Comparison of ENCODE assay signal across 2 cellular contexts in the genomic region with DNA sequence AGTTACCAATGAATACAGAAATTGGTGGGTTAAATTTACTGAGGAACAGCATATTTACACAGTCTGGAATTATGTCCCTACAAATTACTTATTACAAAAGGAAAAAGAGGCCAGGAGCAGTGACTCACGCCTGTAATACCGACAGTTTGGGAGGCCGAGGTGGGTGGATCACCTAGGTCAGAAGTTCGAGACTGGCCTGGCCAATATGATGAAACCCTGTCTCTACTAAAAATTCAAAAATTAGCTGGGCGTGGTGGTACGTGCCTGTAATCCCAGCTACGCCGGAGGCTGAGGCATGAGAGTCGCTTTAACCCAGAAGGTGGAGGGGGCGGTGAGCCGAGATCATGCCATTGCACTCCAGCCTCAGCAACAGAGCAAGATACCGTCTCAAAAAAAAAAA.
TF ChIP-seq lines count a peak whose summit lies in the region.

No MANE protein-coding gene starts in this region.

TF ChIP-seq in SK-N-SH treated with all-trans-retinoic acid at 6 μM for 48 hours, 23 proteins besides CTCF, POLR2A, EP300 and RAD21 (continued from another document):
- TF ChIP-seq, protein P1, sequence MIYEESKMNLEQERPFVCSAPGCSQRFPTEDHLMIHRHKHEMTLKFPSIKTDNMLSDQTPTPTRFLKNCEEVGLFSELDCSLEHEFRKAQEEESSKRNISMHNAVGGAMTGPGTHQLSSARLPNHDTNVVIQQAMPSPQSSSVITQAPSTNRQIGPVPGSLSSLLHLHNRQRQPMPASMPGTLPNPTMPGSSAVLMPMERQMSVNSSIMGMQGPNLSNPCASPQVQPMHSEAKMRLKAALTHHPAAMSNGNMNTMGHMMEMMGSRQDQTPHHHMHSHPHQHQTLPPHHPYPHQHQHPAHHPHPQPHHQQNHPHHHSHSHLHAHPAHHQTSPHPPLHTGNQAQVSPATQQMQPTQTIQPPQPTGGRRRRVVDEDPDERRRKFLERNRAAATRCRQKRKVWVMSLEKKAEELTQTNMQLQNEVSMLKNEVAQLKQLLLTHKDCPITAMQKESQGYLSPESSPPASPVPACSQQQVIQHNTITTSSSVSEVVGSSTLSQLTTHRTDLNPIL (CRISPR knock-in tag; IDR thresholded peaks at IDR 0.05; ENCODE audit: low read depth): no peak
- no peak for TF ChIP-seq ZNF565 (CRISPR knock-in tag; conservative IDR thresholded peaks at IDR 0.05; ENCODE audit: low read depth)

TF ChIP-seq in SK-N-SH, 30 proteins besides CTCF, POLR2A, EP300 and RAD21 (continued from another document):
- TF ChIP-seq, protein P2, sequence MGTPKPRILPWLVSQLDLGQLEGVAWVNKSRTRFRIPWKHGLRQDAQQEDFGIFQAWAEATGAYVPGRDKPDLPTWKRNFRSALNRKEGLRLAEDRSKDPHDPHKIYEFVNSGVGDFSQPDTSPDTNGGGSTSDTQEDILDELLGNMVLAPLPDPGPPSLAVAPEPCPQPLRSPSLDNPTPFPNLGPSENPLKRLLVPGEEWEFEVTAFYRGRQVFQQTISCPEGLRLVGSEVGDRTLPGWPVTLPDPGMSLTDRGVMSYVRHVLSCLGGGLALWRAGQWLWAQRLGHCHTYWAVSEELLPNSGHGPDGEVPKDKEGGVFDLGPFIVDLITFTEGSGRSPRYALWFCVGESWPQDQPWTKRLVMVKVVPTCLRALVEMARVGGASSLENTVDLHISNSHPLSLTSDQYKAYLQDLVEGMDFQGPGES (IDR thresholded peaks at IDR 0.05; ENCODE audit: low read depth, low read length): no peak
- TF ChIP-seq, protein P3, sequence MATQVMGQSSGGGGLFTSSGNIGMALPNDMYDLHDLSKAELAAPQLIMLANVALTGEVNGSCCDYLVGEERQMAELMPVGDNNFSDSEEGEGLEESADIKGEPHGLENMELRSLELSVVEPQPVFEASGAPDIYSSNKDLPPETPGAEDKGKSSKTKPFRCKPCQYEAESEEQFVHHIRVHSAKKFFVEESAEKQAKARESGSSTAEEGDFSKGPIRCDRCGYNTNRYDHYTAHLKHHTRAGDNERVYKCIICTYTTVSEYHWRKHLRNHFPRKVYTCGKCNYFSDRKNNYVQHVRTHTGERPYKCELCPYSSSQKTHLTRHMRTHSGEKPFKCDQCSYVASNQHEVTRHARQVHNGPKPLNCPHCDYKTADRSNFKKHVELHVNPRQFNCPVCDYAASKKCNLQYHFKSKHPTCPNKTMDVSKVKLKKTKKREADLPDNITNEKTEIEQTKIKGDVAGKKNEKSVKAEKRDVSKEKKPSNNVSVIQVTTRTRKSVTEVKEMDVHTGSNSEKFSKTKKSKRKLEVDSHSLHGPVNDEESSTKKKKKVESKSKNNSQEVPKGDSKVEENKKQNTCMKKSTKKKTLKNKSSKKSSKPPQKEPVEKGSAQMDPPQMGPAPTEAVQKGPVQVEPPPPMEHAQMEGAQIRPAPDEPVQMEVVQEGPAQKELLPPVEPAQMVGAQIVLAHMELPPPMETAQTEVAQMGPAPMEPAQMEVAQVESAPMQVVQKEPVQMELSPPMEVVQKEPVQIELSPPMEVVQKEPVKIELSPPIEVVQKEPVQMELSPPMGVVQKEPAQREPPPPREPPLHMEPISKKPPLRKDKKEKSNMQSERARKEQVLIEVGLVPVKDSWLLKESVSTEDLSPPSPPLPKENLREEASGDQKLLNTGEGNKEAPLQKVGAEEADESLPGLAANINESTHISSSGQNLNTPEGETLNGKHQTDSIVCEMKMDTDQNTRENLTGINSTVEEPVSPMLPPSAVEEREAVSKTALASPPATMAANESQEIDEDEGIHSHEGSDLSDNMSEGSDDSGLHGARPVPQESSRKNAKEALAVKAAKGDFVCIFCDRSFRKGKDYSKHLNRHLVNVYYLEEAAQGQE (IDR thresholded peaks at IDR 0.05; ENCODE audit: low read depth, low read length): no peak
